In genomic region chr11:8357505-8357888, GRCh38 we compare ENCODE assay signal across 1 cellular context.
TF ChIP-seq lines count a peak whose summit lies in the region.

No MANE protein-coding gene starts in this region.

TF ChIP-seq in HEK293, 187 proteins besides CTCF, POLR2A, EP300 and RAD21 (continued from another document):
- no peak for TF ChIP-seq REST (tag by site-specific recombination; IDR thresholded peaks at IDR 0.05)
- TF ChIP-seq ZBTB26 (tag by site-specific recombination; optimal IDR thresholded peaks at IDR 0.05): no peak
- no peak for TF ChIP-seq BCL6B (tag by site-specific recombination; IDR thresholded peaks at IDR 0.05)
- no peak for TF ChIP-seq ZNF133 (tag by site-specific recombination; IDR thresholded peaks at IDR 0.05)
